Comparison of ENCODE assay signal across 16 cellular contexts in genomic region chr2:159396796-159397195, GRCh38.
"Had no signal": no experiment of that assay in that cellular context is flagged by ENCODE, and none has a peak within 500 bp of the region (broad histone marks: within the 10 kb centered on the region; RNA-seq: fewer than 3 reads in every experiment).

No MANE protein-coding gene starts in this region.

- H3K27me3 ChIP-seq: body of pancreas, gastroesophageal sphincter, left lung, spleen, tibial artery had no signal

- H3K4me3 ChIP-seq: body of pancreas, gastroesophageal sphincter, left lung, spleen, tibial artery had no signal

- H3K4me1 ChIP-seq: gastroesophageal sphincter, left lung, spleen had no signal

- H3K27ac ChIP-seq: body of pancreas, gastroesophageal sphincter, left lung, spleen, tibial artery had no signal

- ATAC-seq: activated CD4-positive, CD25-positive, alpha-beta regulatory T cell treated with anti-CD3 and anti-CD28 coated beads, Interleukin-2, amount 50 U/mL, for 24 hours; activated naive CD4-positive, alpha-beta T cell treated with anti-CD3 and anti-CD28 coated beads, Interleukin-2, amount 50 U/mL, for 72 hours; activated T-cell treated with anti-CD3 and anti-CD28 coated beads, Interleukin-2, amount 50 U/mL, for 4 hours; body of pancreas; gastroesophageal sphincter; left lung; sciatic nerve; stimulated activated memory B cell treated with anti-CD40 and anti-IgM and Interleukin-4, amounts not matched to agents 10 μg/mL and 1 μg/mL and 100 μg/mL, for 72 hours had no signal

- H3K9me3 ChIP-seq: body of pancreas, gastroesophageal sphincter, left lung, spleen, tibial artery had no signal

- DNase-seq: activated CD4-positive, alpha-beta T cell treated with anti-CD3 and anti-CD28 coated beads, Interleukin-2, amount 50 U/mL, for 4 hours; activated effector memory CD4-positive, alpha-beta T cell treated with anti-CD3 and anti-CD28 coated beads, Interleukin-2, amount 50 U/mL, for 16 hours; activated T-cell treated with anti-CD3 and anti-CD28 coated beads, Interleukin-2, amount 50 U/mL, for 4 hours; amniotic stem cell; body of pancreas; left lung; mesenchymal stem cell; nephron progenitor cell; spleen; stimulated activated CD4-positive, alpha-beta T cell treated with anti-CD3 and anti-CD28 coated beads, Interleukin-1b, Interleukin-23, amount 100 ng/mL, for 48 hours; tibial artery had no signal
